In genomic region chr11:128948583-128948982, GRCh38 we compare ENCODE assay signal across 13 cellular contexts. TPM values are rescaled to one million over a fixed set of nuclear protein-coding genes. Genes with fewer than 3 reads are reported as not detected.
A peak's percentile ranks its signal among the peaks of the same experiment; 100 is the strongest.
DNase-seq lines count a peak whose midpoint lies in the region; ATAC-seq, FAIRE-seq and TF ChIP-seq lines count a peak whose summit lies in the region.
"Had no signal": no experiment of that assay in that cellular context is flagged by ENCODE, and none has a peak within 500 bp of the region (broad histone marks: within the 10 kb centered on the region; RNA-seq: fewer than 3 reads in every experiment).

No MANE protein-coding gene starts in this region.

- H3K27ac Mint-ChIP-seq in activated T-cell treated with anti-CD3 and anti-CD28 coated beads, Interleukin-2, amount 50 U/mL, for 24 hours, result no peak overlapping the region
- H3K27ac Mint-ChIP-seq: T-helper 17 cell had no signal

- in situ Hi-C loops in GM12878 (cut with MboI), result no loop called here

- ATAC-seq in GM12878, result peak; percentile 48; the same call in 1 of the 3 replicates
- ATAC-seq in GM21737 (IDR thresholded peaks at IDR 0.05; ENCODE audit: unreplicated experiment), result no peak
- no peak for ATAC-seq in GM21717 (IDR thresholded peaks at IDR 0.05; ENCODE audit: unreplicated experiment)
- ATAC-seq: left colon, T-helper 17 cell had no signal

- H4K20me1 ChIP-seq in Loucy (ENCODE audit: insufficient read depth, low read length, poor library complexity, severe bottlenecking), result no peaks in the 10 kb centered on the region
- H4K20me1 ChIP-seq in GM12878 (ENCODE audit: control insufficient read depth, insufficient read depth), result no peaks in the 10 kb centered on the region
- no peaks in the 10 kb centered on the region for H4K20me1 ChIP-seq in keratinocyte (ENCODE audit: control insufficient read depth, extremely low read depth, insufficient read depth, low read length)

- dilution Hi-C loops in keratinocyte (cut with MboI; ENCODE audit: extremely low pct_ligation_motif_present, low sequenced_read_pairs), result no loop called here

- H3K4me2 ChIP-seq in Loucy (ENCODE audit: low read depth, low read length, poor library complexity, severe bottlenecking), result no peak overlapping the region
- no peak overlapping the region for H3K4me2 ChIP-seq in GM12878 (ENCODE audit: control insufficient read depth, insufficient read depth)
- no peak overlapping the region for H3K4me2 ChIP-seq in keratinocyte (ENCODE audit: control insufficient read depth, extremely low read depth, insufficient read depth, low read depth, low read length)

- RAD21 ChIA-PET in GM12878 (lab: Charles Lee; ENCODE audit: unreplicated experiment), result interaction anchor here (0.6 to 2.6 kb wide), 6 partner anchors 8 to 68 kb away, joined by 3 to 39 read pairs (median 4); no protein-coding TSS in a partner anchor

- H3K9ac ChIP-seq in Loucy (ENCODE audit: low read depth, low read length, poor library complexity, severe bottlenecking), result no peak overlapping the region
- H3K9ac ChIP-seq in GM12878 (ENCODE audit: control insufficient read depth, insufficient read depth, low read length), result no peak overlapping the region
- H3K9ac ChIP-seq in keratinocyte (ENCODE audit: control insufficient read depth, extremely low read depth, insufficient read depth, low read length), result no peak overlapping the region

- no peak overlapping the region for H3K4me3 Mint-ChIP-seq in activated T-cell treated with anti-CD3 and anti-CD28 coated beads, Interleukin-2, amount 50 U/mL, for 24 hours
- H3K4me3 Mint-ChIP-seq: T-helper 17 cell had no signal

- no peak overlapping the region for H2AFZ ChIP-seq in Loucy (ENCODE audit: low read length)
- H2AFZ ChIP-seq in GM12878 (ENCODE audit: control insufficient read depth, low read depth, low read length), result no peak overlapping the region
- H2AFZ ChIP-seq in keratinocyte (ENCODE audit: control insufficient read depth, low read length), result no peak overlapping the region

- no peak overlapping the region for H3K27ac ChIP-seq in GM12878 (ENCODE audit: control insufficient read depth, insufficient read depth)
- H3K27ac ChIP-seq in keratinocyte (ENCODE audit: control insufficient read depth, insufficient read depth, low read length), result no peak overlapping the region
- H3K27ac ChIP-seq: ascending aorta had no signal

- H3K9me2 ChIP-seq in Loucy (replicated peaks; ENCODE audit: low read depth, low read length), result no peaks in the 10 kb centered on the region

- no peaks in the 10 kb centered on the region for H3K9me3 Mint-ChIP-seq in activated T-cell treated with anti-CD3 and anti-CD28 coated beads, Interleukin-2, amount 50 U/mL, for 24 hours

- BruUV-seq in GM12878 (replicated peaks; lab: Mats Ljungman, UMichigan), result no TSS peak

- POLR2A ChIA-PET in GM10248 (lab: Yijun Ruan, JAX) (no interaction called here), GM12878 (lab: Charles Lee) (no interaction called here)

- no peak for FAIRE-seq in GM12878 (lab: Jason Lieb, UNC)
- no peak for FAIRE-seq in keratinocyte (lab: Jason Lieb, UNC)

- no peak for TF ChIP-seq POLR2A in GM12878 (IDR thresholded peaks at IDR 0.05; ENCODE audit: low read depth, low read length)

- H3K4me3 ChIP-seq in Loucy (ENCODE audit: low read length, poor library complexity, severe bottlenecking), result no peak overlapping the region
- H3K4me3 ChIP-seq in GM12878, result no peak overlapping the region
- no peak overlapping the region for H3K4me3 ChIP-seq in keratinocyte (ENCODE audit: control insufficient read depth in 2 of 3, extremely low read depth in 1 of 3, insufficient read depth in 2 of 3, low read depth in 1 of 3, low read length in 3 of 3)
- H3K4me3 ChIP-seq: ascending aorta had no signal

- H3K79me2 ChIP-seq in Loucy (ENCODE audit: insufficient read depth, low read length) (no peaks in the 10 kb centered on the region), GM12878 (ENCODE audit: control insufficient read depth, insufficient read depth, low read length) (no peaks in the 10 kb centered on the region), keratinocyte (ENCODE audit: control insufficient read depth, insufficient read depth, low read length) (no peaks in the 10 kb centered on the region)

- no peaks in the 10 kb centered on the region for H3K36me3 ChIP-seq in Loucy (ENCODE audit: insufficient read depth, low read length)
- H3K36me3 ChIP-seq in GM12878 (ENCODE audit: control insufficient read depth in 2 of 2, insufficient read depth in 2 of 2, low read length in 1 of 2), result no peaks in the 10 kb centered on the region
- no peaks in the 10 kb centered on the region for H3K36me3 ChIP-seq in keratinocyte (ENCODE audit: control insufficient read depth in 2 of 2, extremely low read depth in 1 of 2, insufficient read depth in 2 of 2, low read length in 2 of 2)
- H3K36me3 ChIP-seq: ascending aorta had no signal

- H3K4me1 Mint-ChIP-seq in activated T-cell treated with anti-CD3 and anti-CD28 coated beads, Interleukin-2, amount 50 U/mL, for 24 hours (ENCODE audit: low read depth), result no peaks in the 10 kb centered on the region
- H3K4me1 Mint-ChIP-seq: T-helper 17 cell had no signal

- TF ChIP-seq RAD21 in GM12878 (IDR thresholded peaks at IDR 0.05; ENCODE audit: insufficient read depth, low read depth, low read length), result 0 out of 2 replicates have a peak, but pooled peaks have one; percentile 20

- H3K9me1 ChIP-seq in keratinocyte (ENCODE audit: control insufficient read depth, extremely low read depth, insufficient read depth, low read length), result no peaks in the 10 kb centered on the region

- TF ChIP-seq EP300 in GM12878 (IDR thresholded peaks at IDR 0.05; ENCODE audit: borderline replicate concordance in 1 of 2, control insufficient read depth in 1 of 2, low read depth in 2 of 2, low read length in 2 of 2), result no peak

- H3K36me3 Mint-ChIP-seq in activated T-cell treated with anti-CD3 and anti-CD28 coated beads, Interleukin-2, amount 50 U/mL, for 24 hours (ENCODE audit: low read depth), result no peaks in the 10 kb centered on the region

- H3K9me3 ChIP-seq in Loucy (ENCODE audit: insufficient read depth, low read depth, low read length) (no peaks in the 10 kb centered on the region), GM12878 (replicated peaks; ENCODE audit: control insufficient read depth, insufficient read depth, low read length) (no peaks in the 10 kb centered on the region), keratinocyte (ENCODE audit: control insufficient read depth, low read depth, low read length) (no peaks in the 10 kb centered on the region)
- H3K9me3 ChIP-seq: ascending aorta had no signal

- H3K4me1 ChIP-seq in Loucy (ENCODE audit: insufficient read depth, low read length, poor library complexity, severe bottlenecking), result no peaks in the 10 kb centered on the region
- H3K4me1 ChIP-seq in GM12878 (ENCODE audit: control insufficient read depth, insufficient read depth, low read length), result no peaks in the 10 kb centered on the region
- H3K4me1 ChIP-seq in keratinocyte (ENCODE audit: control insufficient read depth, extremely low read depth, insufficient read depth, low read length), result no peaks in the 10 kb centered on the region
- H3K4me1 ChIP-seq: ascending aorta had no signal

- no peaks in the 10 kb centered on the region for H3K27me3 Mint-ChIP-seq in activated T-cell treated with anti-CD3 and anti-CD28 coated beads, Interleukin-2, amount 50 U/mL, for 24 hours

- CTCF ChIA-PET in GM10248 (lab: Yijun Ruan, JAX), result interaction anchor here (0.9 to 8.5 kb wide), 17 partner anchors 8 to 792 kb away, joined by 3 to 89 read pairs (median 4); no protein-coding TSS in a partner anchor
- CTCF ChIA-PET in GM12878 (lab: Yijun Ruan, JAX), result interaction anchor here (0.6 to 20.8 kb wide), 13 partner anchors 9 to 964 kb away, joined by 3 to 480 read pairs (median 4); partner anchors contain the start of gene KCNJ5

- SMC1A ChIA-PET in GM12878 (lab: Charles Lee; ENCODE audit: uncharacterized antibody, unreplicated experiment), result interaction anchor here (0.8 to 14.9 kb wide), 7 partner anchors 9 to 791 kb away, joined by 3 to 249 read pairs (median 4); partner anchors contain the start of gene KCNJ5

- intact Hi-C loops in GM12878 (cut with micrococcal nuclease; ENCODE audit: unreplicated experiment), result no loop called here

- TF ChIP-seq CTCF in GM10248 (IDR thresholded peaks at IDR 0.05; ENCODE audit: control extremely low read depth, extremely low read depth, low read depth, missing control alignments) (peak; percentile 10), Loucy (conservative IDR thresholded peaks at IDR 0.05; ENCODE audit: low read length) (peak; percentile 57), GM12878 (IDR thresholded peaks at IDR 0.05 in 2 of 3, conservative IDR thresholded peaks at IDR 0.05 in 1 of 3; ENCODE audit: control insufficient read depth in 2 of 3, extremely low read depth in 1 of 3, insufficient read depth in 1 of 3, low read depth in 3 of 3, low read length in 3 of 3) (peak in 2 of 3 experiments; percentile 38 to 47; a peak in 3 of 6 replicates), keratinocyte (optimal IDR thresholded peaks at IDR 0.05 in 1 of 3, IDR thresholded peaks at IDR 0.05 in 1 of 3, conservative IDR thresholded peaks at IDR 0.05 in 1 of 3; ENCODE audit: extremely low read depth in 1 of 3, insufficient read depth in 2 of 3, low read length in 3 of 3) (peak; percentile 12 to 62 (median 13))

- 16% methylated on average over 3 of the region's 3 CpGs for WGBS in GM12878 (ENCODE audit: insufficient coverage, insufficient replicate concordance, low lambda C conversion rate, missing lambda C conversion rate)

- H3F3A ChIP-seq in Loucy (ENCODE audit: low read depth), result no peaks in the 10 kb centered on the region

- no peak for DNase-seq in GM10248 (ENCODE audit: extremely low spot score)
- no peak for DNase-seq in GM12878 (ENCODE audit: low read depth, low spot score)
- DNase-seq in keratinocyte (ENCODE audit: low read depth, low spot score), result no peak
- DNase-seq in activated T-cell treated with anti-CD3 and anti-CD28 coated beads, Interleukin-2, amount 50 U/mL, for 24 hours, result no peak
- DNase-seq in NCI-H1694 treated with DMSO at 0.1 percent for 48 hours (lab: John Stamatoyannopoulos, UW), result no peak
- DNase-seq: activated CD8-positive, alpha-beta memory T cell treated with anti-CD3 and anti-CD28 coated beads, Interleukin-2, amount 50 U/mL, for 48 hours; left colon; NCI-H774; T-helper 17 cell had no signal

- H3K27me3 ChIP-seq in Loucy (ENCODE audit: insufficient read depth, low read length, poor library complexity, severe bottlenecking) (no peaks in the 10 kb centered on the region), GM12878 (replicated peaks in 1 of 2; ENCODE audit: control insufficient read depth in 2 of 2, insufficient read depth in 2 of 2, low read length in 1 of 2) (peaks cover 0 to 1% of the 10 kb centered on the region in 2 experiments; a peak in 2 of 4 replicates), keratinocyte (ENCODE audit: control insufficient read depth, extremely low read depth, insufficient read depth, low read length) (no peaks in the 10 kb centered on the region)
- H3K27me3 ChIP-seq: ascending aorta had no signal

RNA-seq across cellular contexts. Expression of gene TP53AIP1, which starts 5.9 kb away (rescaled TPM):
- total RNA-seq in GM12878 (2013; cell fraction: nucleolus; rRNA removed), result not detected in 2 replicates
- total RNA-seq in GM12878 (2014; rRNA removed), result not detected in 2 replicates
- not detected in 2 replicates for total RNA-seq in GM12878 (2014; rRNA removed; fragmentation: Illumina TruSeq; extraction: Trizol)
- not detected in 2 replicates for total RNA-seq in GM12878 (2021)
- polyA plus RNA-seq in GM12878 (2011; ENCODE audit: low read depth), result not detected
- 0.01 TPM in 1 of 2 replicates, not detected in the other for polyA plus RNA-seq in GM12878 (2011; rRNA removed)
- polyA plus RNA-seq in GM12878 (2011; cell fraction: cytosol; rRNA removed), result 0.01 TPM in 1 of 2 replicates, not detected in the other
- 0.03 TPM in 1 of 2 replicates, not detected in the other for polyA plus RNA-seq in GM12878 (2011; cell fraction: nucleus; rRNA removed)
- polyA plus RNA-seq in GM12878 (2012), result not detected in 2 replicates
- polyA plus RNA-seq in GM12878 (2014; fragmentation: Illumina TruSeq; extraction: Trizol), result not detected in 2 replicates
- not detected for polyA plus RNA-seq in GM12878 (2014; fragmentation: Nextera tagmentation; extraction: Ambion mirVana)
- polyA plus RNA-seq in GM12878 (2014; rRNA removed), result not detected in 2 replicates
- polyA plus RNA-seq in GM12878 (2016; fragmentation: Nextera tagmentation; extraction: Ambion mirVana), result not detected
- not detected in 2 replicates for polyA minus RNA-seq in GM12878 (2011; rRNA and poly(A)+ RNA removed)
- not detected in 2 replicates for polyA minus RNA-seq in GM12878 (2011; cell fraction: cytosol; rRNA and poly(A)+ RNA removed)
- not detected in 2 replicates for polyA minus RNA-seq in GM12878 (2011; cell fraction: nucleus; rRNA and poly(A)+ RNA removed)
- polyA plus RNA-seq in keratinocyte, result 21.2 to 75.2 TPM (median 37.1 TPM) in 3 replicates
- polyA plus RNA-seq in keratinocyte (2011; ENCODE audit: low read depth), result 6.4 TPM
- 34.5 and 40.4 TPM in 2 replicates for polyA plus RNA-seq in keratinocyte (2011; cell fraction: cytosol; rRNA removed)
- 57.7 and 84.9 TPM in 2 replicates for polyA plus RNA-seq in keratinocyte (2011; cell fraction: nucleus; rRNA removed)
- polyA plus RNA-seq in keratinocyte (2012; ENCODE audit: low replicate concordance), result 21.3 and 29.2 TPM in 2 replicates
- polyA minus RNA-seq in keratinocyte, result 8.5 to 35.0 TPM (median 15.4 TPM) in 3 replicates
- 15.9 TPM for polyA minus RNA-seq in keratinocyte (2011; cell fraction: cytosol; rRNA and poly(A)+ RNA removed)
- 12.5 and 15.3 TPM in 2 replicates for polyA minus RNA-seq in keratinocyte (2011; cell fraction: nucleus; rRNA and poly(A)+ RNA removed)
- total RNA-seq: ascending aorta, T-helper 17 cell had no signal

RNA-seq across cellular contexts. Expression of gene KCNJ5, which starts 57.4 kb away (rescaled TPM):
- total RNA-seq in GM12878 (2013; cell fraction: nucleolus; rRNA removed), result 0.23 TPM in 1 of 2 replicates, not detected in the other
- not detected in 2 replicates for total RNA-seq in GM12878 (2014; rRNA removed)
- not detected in 2 replicates for total RNA-seq in GM12878 (2014; rRNA removed; fragmentation: Illumina TruSeq; extraction: Trizol)
- not detected in 2 replicates for total RNA-seq in GM12878 (2021)
- polyA plus RNA-seq in GM12878 (2011; ENCODE audit: low read depth), result not detected
- polyA plus RNA-seq in GM12878 (2011; rRNA removed), result 0.03 TPM in 1 of 2 replicates, not detected in the other
- polyA plus RNA-seq in GM12878 (2011; cell fraction: cytosol; rRNA removed), result 0.01 and 0.02 TPM in 2 replicates
- 0.07 TPM in 1 of 2 replicates, not detected in the other for polyA plus RNA-seq in GM12878 (2011; cell fraction: nucleus; rRNA removed)
- polyA plus RNA-seq in GM12878 (2012), result not detected in 2 replicates
- not detected in 2 replicates for polyA plus RNA-seq in GM12878 (2014; fragmentation: Illumina TruSeq; extraction: Trizol)
- not detected for polyA plus RNA-seq in GM12878 (2014; fragmentation: Nextera tagmentation; extraction: Ambion mirVana)
- polyA plus RNA-seq in GM12878 (2014; rRNA removed), result not detected in 2 replicates
- under 1 TPM in 1 of 2 experiments, not detected in 1; 0.03 TPM for polyA plus RNA-seq in GM12878 (2016; fragmentation: Nextera tagmentation; extraction: Ambion mirVana)
- 0.05 TPM in 1 of 2 replicates, not detected in the other for polyA minus RNA-seq in GM12878 (2011; rRNA and poly(A)+ RNA removed)
- polyA minus RNA-seq in GM12878 (2011; cell fraction: cytosol; rRNA and poly(A)+ RNA removed), result not detected in 2 replicates
- not detected in 2 replicates for polyA minus RNA-seq in GM12878 (2011; cell fraction: nucleus; rRNA and poly(A)+ RNA removed)
- 0.59 to 1.4 TPM (median 0.77 TPM) in 3 replicates for polyA plus RNA-seq in keratinocyte
- polyA plus RNA-seq in keratinocyte (2011; ENCODE audit: low read depth), result 0.24 TPM
- 0.58 and 0.71 TPM in 2 replicates for polyA plus RNA-seq in keratinocyte (2011; cell fraction: cytosol; rRNA removed)
- 1.2 and 1.6 TPM in 2 replicates for polyA plus RNA-seq in keratinocyte (2011; cell fraction: nucleus; rRNA removed)
- 0.52 and 0.69 TPM in 2 replicates for polyA plus RNA-seq in keratinocyte (2012; ENCODE audit: low replicate concordance)
- polyA minus RNA-seq in keratinocyte, result 0.38 to 2.1 TPM (median 1.0 TPM) in 3 replicates
- 1.3 TPM for polyA minus RNA-seq in keratinocyte (2011; cell fraction: cytosol; rRNA and poly(A)+ RNA removed)
- polyA minus RNA-seq in keratinocyte (2011; cell fraction: nucleus; rRNA and poly(A)+ RNA removed), result 0.74 and 1.6 TPM in 2 replicates
- total RNA-seq: T-helper 17 cell had no signal

Comparison
In these comparisons a context has a peak if more than half of its experiments do, and no peak if none do; other contexts are left out.
1. RNA of gene TP53AIP1, which starts 5.9 kb away (polyA plus RNA-seq): 6.4 to 84.9 TPM in keratinocyte; 0.01 to 0.03 TPM in GM12878; every median in the first group is over 4 times any median in the second.
2. Peak in every context shown above with its lines, with median percentiles within 50 percentile points of each other: CTCF ChIP-seq.